In the genomic region with DNA sequence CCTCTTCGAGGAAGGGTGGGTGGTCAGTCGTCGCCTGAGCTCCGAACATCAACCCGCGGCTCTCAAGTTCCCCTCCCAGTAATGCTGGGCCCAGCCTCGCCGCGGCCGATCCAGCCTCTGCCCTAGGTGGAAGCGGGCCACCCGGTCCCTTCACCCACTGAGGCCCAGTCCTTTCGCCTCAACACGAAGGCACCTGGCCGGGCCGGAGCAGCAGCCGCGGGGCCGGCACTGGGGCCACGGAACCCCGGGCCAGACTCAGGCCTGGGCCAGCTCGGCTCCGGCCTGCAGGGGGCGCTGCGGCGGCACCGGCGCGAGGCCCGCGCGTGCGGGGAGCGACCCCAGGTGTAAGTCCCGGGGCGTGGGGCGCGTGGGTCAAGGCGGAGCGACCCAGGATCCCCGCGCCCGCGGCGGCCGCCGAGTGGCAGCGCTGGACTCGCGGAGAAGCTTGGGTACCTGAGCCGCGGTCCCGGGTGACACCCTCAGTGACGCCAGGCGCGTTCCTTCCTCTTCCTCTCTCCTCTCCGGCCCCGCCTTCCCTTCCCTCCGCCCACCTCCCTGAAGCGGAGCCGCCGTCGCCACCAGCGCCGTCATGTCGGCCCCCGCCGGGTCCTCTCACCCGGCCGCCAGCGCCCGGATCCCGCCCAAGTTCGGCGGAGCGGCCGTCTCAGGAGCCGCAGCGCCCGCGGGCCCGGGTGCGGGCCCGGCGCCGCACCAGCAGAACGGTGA, we compare ENCODE assay signal across 1 cellular context.
TF ChIP-seq lines count a peak whose summit lies in the region.

TSS of gene SEC24B (plus strand) at position 535 of the 726 bp plus-strand sequence. CDS start at position 590, 55 bp downstream.

TF ChIP-seq in K562, 482 proteins besides CTCF, POLR2A, EP300 and RAD21 (continued from another document and continues in another):
- TF ChIP-seq, protein P1, sequence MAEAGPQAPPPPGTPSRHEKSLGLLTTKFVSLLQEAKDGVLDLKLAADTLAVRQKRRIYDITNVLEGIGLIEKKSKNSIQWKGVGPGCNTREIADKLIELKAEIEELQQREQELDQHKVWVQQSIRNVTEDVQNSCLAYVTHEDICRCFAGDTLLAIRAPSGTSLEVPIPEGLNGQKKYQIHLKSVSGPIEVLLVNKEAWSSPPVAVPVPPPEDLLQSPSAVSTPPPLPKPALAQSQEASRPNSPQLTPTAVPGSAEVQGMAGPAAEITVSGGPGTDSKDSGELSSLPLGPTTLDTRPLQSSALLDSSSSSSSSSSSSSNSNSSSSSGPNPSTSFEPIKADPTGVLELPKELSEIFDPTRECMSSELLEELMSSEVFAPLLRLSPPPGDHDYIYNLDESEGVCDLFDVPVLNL (CRISPR knock-in tag; IDR thresholded peaks at IDR 0.05; ENCODE audit: low read depth): no peak
- TF ChIP-seq, protein P2, sequence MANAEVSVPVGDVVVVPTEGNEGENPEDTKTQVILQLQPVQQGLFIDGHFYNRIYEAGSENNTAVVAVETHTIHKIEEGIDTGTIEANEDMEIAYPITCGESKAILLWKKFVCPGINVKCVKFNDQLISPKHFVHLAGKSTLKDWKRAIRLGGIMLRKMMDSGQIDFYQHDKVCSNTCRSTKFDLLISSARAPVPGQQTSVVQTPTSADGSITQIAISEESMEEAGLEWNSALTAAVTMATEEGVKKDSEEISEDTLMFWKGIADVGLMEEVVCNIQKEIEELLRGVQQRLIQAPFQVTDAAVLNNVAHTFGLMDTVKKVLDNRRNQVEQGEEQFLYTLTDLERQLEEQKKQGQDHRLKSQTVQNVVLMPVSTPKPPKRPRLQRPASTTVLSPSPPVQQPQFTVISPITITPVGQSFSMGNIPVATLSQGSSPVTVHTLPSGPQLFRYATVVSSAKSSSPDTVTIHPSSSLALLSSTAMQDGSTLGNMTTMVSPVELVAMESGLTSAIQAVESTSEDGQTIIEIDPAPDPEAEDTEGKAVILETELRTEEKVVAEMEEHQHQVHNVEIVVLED (CRISPR knock-in tag; IDR thresholded peaks at IDR 0.05): no peak
- TF ChIP-seq, protein P3, sequence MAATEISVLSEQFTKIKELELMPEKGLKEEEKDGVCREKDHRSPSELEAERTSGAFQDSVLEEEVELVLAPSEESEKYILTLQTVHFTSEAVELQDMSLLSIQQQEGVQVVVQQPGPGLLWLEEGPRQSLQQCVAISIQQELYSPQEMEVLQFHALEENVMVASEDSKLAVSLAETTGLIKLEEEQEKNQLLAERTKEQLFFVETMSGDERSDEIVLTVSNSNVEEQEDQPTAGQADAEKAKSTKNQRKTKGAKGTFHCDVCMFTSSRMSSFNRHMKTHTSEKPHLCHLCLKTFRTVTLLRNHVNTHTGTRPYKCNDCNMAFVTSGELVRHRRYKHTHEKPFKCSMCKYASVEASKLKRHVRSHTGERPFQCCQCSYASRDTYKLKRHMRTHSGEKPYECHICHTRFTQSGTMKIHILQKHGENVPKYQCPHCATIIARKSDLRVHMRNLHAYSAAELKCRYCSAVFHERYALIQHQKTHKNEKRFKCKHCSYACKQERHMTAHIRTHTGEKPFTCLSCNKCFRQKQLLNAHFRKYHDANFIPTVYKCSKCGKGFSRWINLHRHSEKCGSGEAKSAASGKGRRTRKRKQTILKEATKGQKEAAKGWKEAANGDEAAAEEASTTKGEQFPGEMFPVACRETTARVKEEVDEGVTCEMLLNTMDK (IDR thresholded peaks at IDR 0.05; ENCODE audit: borderline replicate concordance, insufficient read depth, low read depth, low read length, poor library complexity, severe bottlenecking): peak; percentile 95
- TF ChIP-seq SREBF2 (CRISPR knock-in tag; IDR thresholded peaks at IDR 0.05) (no peak), ARNT (IDR thresholded peaks at IDR 0.05) (no peak), CTBP1 (IDR thresholded peaks at IDR 0.05; ENCODE audit: borderline replicate concordance) (peak; percentile 86), HMGN3 (IDR thresholded peaks at IDR 0.05; ENCODE audit: borderline replicate concordance, extremely low read depth, insufficient read length, low read depth, low read length) (peak; percentile 63), DPF2 (IDR thresholded peaks at IDR 0.05) (no peak), HCFC1 (IDR thresholded peaks at IDR 0.05; ENCODE audit: low read depth, low read length) (no peak; the same call in none of the 2 replicates), BCOR (IDR thresholded peaks at IDR 0.05) (0 out of 2 replicates have a peak, but pooled peaks have one; percentile 4), L3MBTL2 (IDR thresholded peaks at IDR 0.05) (peak; percentile 94), KDM1A (IDR thresholded peaks at IDR 0.05) (no peak), NFYB (IDR thresholded peaks at IDR 0.05; ENCODE audit: extremely low read depth, insufficient read length) (no peak), ZZZ3 (IDR thresholded peaks at IDR 0.05) (no peak), SP2 (IDR thresholded peaks at IDR 0.05; ENCODE audit: extremely low read depth, low read depth, low read length, poor library complexity, severe bottlenecking) (no peak), ETV6 (IDR thresholded peaks at IDR 0.05; ENCODE audit: borderline replicate concordance in 1 of 2, low read depth in 2 of 2, low read length in 1 of 2) (no peak), ETV6 (CRISPR knock-in tag; IDR thresholded peaks at IDR 0.05; ENCODE audit: borderline replicate concordance) (no peak), ARID2 (IDR thresholded peaks at IDR 0.05) (no peak), HLTF (IDR thresholded peaks at IDR 0.05) (no peak), SRSF7 (optimal IDR thresholded peaks at IDR 0.05; ENCODE audit: low read depth, low read length) (no peak), ZNF57 (CRISPR knock-in tag; IDR thresholded peaks at IDR 0.05) (no peak), KAT7 (CRISPR knock-in tag; IDR thresholded peaks at IDR 0.05; ENCODE audit: borderline replicate concordance) (no peak; the same call in 1 of the 2 replicates), SAFB2 (IDR thresholded peaks at IDR 0.05; ENCODE audit: borderline replicate concordance, low read depth, low read length, severe bottlenecking) (no peak), ZFP36 (IDR thresholded peaks at IDR 0.05; ENCODE audit: low read depth, low read length, partially characterized antibody) (no peak), ZNF280B (CRISPR knock-in tag; IDR thresholded peaks at IDR 0.05) (no peak), FOSL1 (tag; conservative IDR thresholded peaks at IDR 0.05) (0 out of 2 replicates have a peak, but pooled peaks have one; percentile 26), ZBTB34 (CRISPR knock-in tag; IDR thresholded peaks at IDR 0.05) (no peak), PHF20 (IDR thresholded peaks at IDR 0.05; ENCODE audit: partially characterized antibody) (peak; percentile 56)
- TF ChIP-seq, protein P4, sequence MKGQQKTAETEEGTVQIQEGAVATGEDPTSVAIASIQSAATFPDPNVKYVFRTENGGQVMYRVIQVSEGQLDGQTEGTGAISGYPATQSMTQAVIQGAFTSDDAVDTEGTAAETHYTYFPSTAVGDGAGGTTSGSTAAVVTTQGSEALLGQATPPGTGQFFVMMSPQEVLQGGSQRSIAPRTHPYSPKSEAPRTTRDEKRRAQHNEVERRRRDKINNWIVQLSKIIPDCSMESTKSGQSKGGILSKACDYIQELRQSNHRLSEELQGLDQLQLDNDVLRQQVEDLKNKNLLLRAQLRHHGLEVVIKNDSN (CRISPR knock-in tag; IDR thresholded peaks at IDR 0.05): no peak
- TF ChIP-seq, protein P5, sequence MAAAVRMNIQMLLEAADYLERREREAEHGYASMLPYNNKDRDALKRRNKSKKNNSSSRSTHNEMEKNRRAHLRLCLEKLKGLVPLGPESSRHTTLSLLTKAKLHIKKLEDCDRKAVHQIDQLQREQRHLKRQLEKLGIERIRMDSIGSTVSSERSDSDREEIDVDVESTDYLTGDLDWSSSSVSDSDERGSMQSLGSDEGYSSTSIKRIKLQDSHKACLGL (CRISPR knock-in tag; IDR thresholded peaks at IDR 0.05; ENCODE audit: borderline replicate concordance, poor library complexity, severe bottlenecking): no peak
- TF ChIP-seq, protein P6, sequence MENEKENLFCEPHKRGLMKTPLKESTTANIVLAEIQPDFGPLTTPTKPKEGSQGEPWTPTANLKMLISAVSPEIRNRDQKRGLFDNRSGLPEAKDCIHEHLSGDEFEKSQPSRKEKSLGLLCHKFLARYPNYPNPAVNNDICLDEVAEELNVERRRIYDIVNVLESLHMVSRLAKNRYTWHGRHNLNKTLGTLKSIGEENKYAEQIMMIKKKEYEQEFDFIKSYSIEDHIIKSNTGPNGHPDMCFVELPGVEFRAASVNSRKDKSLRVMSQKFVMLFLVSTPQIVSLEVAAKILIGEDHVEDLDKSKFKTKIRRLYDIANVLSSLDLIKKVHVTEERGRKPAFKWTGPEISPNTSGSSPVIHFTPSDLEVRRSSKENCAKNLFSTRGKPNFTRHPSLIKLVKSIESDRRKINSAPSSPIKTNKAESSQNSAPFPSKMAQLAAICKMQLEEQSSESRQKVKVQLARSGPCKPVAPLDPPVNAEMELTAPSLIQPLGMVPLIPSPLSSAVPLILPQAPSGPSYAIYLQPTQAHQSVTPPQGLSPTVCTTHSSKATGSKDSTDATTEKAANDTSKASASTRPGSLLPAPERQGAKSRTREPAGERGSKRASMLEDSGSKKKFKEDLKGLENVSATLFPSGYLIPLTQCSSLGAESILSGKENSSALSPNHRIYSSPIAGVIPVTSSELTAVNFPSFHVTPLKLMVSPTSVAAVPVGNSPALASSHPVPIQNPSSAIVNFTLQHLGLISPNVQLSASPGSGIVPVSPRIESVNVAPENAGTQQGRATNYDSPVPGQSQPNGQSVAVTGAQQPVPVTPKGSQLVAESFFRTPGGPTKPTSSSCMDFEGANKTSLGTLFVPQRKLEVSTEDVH (IDR thresholded peaks at IDR 0.05; ENCODE audit: low read depth, partially characterized antibody): no peak
- TF ChIP-seq, protein P7, sequence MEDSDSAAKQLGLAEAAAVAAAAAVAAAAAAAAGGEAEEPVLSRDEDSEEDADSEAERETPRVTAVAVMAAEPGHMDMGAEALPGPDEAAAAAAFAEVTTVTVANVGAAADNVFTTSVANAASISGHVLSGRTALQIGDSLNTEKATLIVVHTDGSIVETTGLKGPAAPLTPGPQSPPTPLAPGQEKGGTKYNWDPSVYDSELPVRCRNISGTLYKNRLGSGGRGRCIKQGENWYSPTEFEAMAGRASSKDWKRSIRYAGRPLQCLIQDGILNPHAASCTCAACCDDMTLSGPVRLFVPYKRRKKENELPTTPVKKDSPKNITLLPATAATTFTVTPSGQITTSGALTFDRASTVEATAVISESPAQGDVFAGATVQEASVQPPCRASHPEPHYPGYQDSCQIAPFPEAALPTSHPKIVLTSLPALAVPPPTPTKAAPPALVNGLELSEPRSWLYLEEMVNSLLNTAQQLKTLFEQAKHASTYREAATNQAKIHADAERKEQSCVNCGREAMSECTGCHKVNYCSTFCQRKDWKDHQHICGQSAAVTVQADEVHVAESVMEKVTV (CRISPR knock-in tag; IDR thresholded peaks at IDR 0.05): no peak
- TF ChIP-seq, protein P8, sequence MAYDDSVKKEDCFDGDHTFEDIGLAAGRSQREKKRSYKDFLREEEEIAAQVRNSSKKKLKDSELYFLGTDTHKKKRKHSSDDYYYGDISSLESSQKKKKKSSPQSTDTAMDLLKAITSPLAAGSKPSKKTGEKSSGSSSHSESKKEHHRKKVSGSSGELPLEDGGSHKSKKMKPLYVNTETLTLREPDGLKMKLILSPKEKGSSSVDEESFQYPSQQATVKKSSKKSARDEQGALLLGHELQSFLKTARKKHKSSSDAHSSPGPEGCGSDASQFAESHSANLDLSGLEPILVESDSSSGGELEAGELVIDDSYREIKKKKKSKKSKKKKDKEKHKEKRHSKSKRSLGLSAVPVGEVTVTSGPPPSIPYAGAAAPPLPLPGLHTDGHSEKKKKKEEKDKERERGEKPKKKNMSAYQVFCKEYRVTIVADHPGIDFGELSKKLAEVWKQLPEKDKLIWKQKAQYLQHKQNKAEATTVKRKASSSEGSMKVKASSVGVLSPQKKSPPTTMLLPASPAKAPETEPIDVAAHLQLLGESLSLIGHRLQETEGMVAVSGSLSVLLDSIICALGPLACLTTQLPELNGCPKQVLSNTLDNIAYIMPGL (CRISPR knock-in tag; IDR thresholded peaks at IDR 0.05): peak; percentile 99
- TF ChIP-seq, protein P9, sequence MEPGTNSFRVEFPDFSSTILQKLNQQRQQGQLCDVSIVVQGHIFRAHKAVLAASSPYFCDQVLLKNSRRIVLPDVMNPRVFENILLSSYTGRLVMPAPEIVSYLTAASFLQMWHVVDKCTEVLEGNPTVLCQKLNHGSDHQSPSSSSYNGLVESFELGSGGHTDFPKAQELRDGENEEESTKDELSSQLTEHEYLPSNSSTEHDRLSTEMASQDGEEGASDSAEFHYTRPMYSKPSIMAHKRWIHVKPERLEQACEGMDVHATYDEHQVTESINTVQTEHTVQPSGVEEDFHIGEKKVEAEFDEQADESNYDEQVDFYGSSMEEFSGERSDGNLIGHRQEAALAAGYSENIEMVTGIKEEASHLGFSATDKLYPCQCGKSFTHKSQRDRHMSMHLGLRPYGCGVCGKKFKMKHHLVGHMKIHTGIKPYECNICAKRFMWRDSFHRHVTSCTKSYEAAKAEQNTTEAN (CRISPR knock-in tag; IDR thresholded peaks at IDR 0.05): no peak
